8 cellular contexts compared by ENCODE assay signal in genomic region chr15:77071338-77072223, GRCh38. TPM values are rescaled to one million over a fixed set of nuclear protein-coding genes. Genes with fewer than 3 reads are reported as not detected.
DNase-seq lines count a peak whose midpoint lies in the region; ATAC-seq and TF ChIP-seq lines count a peak whose summit lies in the region.

No MANE protein-coding gene starts in this region.

- H3K27me3 Mint-ChIP-seq in GM23338 (ENCODE audit: insufficient read depth, low read depth, poor library complexity): peaks cover 8% of the 10 kb centered on the region

- no peaks in the 10 kb centered on the region for H3F3A ChIP-seq in GM23338 (replicated peaks; ENCODE audit: low read depth)

- peak overlapping the region; percentile 64 for H3K4me2 ChIP-seq in GM23338
- H3K4me2 ChIP-seq in skeletal muscle satellite cell (ENCODE audit: low read length): peak overlapping the region; percentile 96

- peak overlapping the region; percentile 83 for H3K4me3 Mint-ChIP-seq in GM23338

- H3K27ac Mint-ChIP-seq in GM23338: no peak overlapping the region

- DNase-seq in GM23338 (ENCODE audit: low spot score) (no peak), SK-N-MC (ENCODE audit: low read depth, low spot score) (no peak), fibroblast of gingiva (ENCODE audit: low read depth) (peak; percentile 26), pons (ENCODE audit: low spot score) (no peak), HCEC 1CT (no peak), occipital lobe (lab: John Stamatoyannopoulos, UW) (no peak), NCI-H1436 treated with DMSO at 0.1 percent for 48 hours (lab: John Stamatoyannopoulos, UW) (no peak)

- H3K9me3 Mint-ChIP-seq in GM23338: no peaks in the 10 kb centered on the region

- peaks cover 20% of the 10 kb centered on the region for H4K20me1 ChIP-seq in GM23338 (replicated peaks; ENCODE audit: insufficient read depth)

- H3K27me3 ChIP-seq in GM23338 (ENCODE audit: insufficient read depth) (peaks cover 11% of the 10 kb centered on the region), skeletal muscle satellite cell (ENCODE audit: control insufficient read depth, insufficient read depth, low read length) (peaks cover 22% of the 10 kb centered on the region)

- H3K79me2 ChIP-seq in GM23338 (replicated peaks; ENCODE audit: insufficient read depth): peaks cover 37% of the 10 kb centered on the region

- H2AFZ ChIP-seq in GM23338: peak overlapping the region; percentile 98

- TF ChIP-seq CTCF in GM23338 (conservative IDR thresholded peaks at IDR 0.05; ENCODE audit: low read depth in 2 of 2): no peak

- H3K27ac ChIP-seq in GM23338 (ENCODE audit: low read depth) (no peak overlapping the region), SK-N-MC (no peak overlapping the region)

- H3K9me2 ChIP-seq in GM23338 (ENCODE audit: insufficient read depth): no peaks in the 10 kb centered on the region

- no peaks in the 10 kb centered on the region for H3K36me3 Mint-ChIP-seq in GM23338 (ENCODE audit: low read depth)

- H3K9ac ChIP-seq in SK-N-MC (ENCODE audit: insufficient read length) (peak overlapping the region; percentile 43), skeletal muscle satellite cell (ENCODE audit: low read depth, low read length) (no peak overlapping the region)

- no peaks in the 10 kb centered on the region for H3K36me3 ChIP-seq in GM23338 (ENCODE audit: insufficient read depth)
- H3K36me3 ChIP-seq in SK-N-MC (ENCODE audit: insufficient read depth, low read length): peaks cover 12% of the 10 kb centered on the region
- no peaks in the 10 kb centered on the region for H3K36me3 ChIP-seq in skeletal muscle satellite cell (ENCODE audit: insufficient read depth, low read length)

- H3K4me1 Mint-ChIP-seq in GM23338: peaks cover 12% of the 10 kb centered on the region

- H3K9me3 ChIP-seq in SK-N-MC (ENCODE audit: low read depth, low read length): no peaks in the 10 kb centered on the region
- no peaks in the 10 kb centered on the region for H3K9me3 ChIP-seq in skeletal muscle satellite cell (replicated peaks; ENCODE audit: low read length)

- H3K4me1 ChIP-seq in GM23338 (ENCODE audit: insufficient read depth) (peaks cover 11% of the 10 kb centered on the region), skeletal muscle satellite cell (ENCODE audit: control insufficient read depth, insufficient read depth, low read length) (peaks cover 34% of the 10 kb centered on the region)

- no peak for ATAC-seq in GM23338

- H3K4me3 ChIP-seq in GM23338 (peak overlapping the region; percentile 90), SK-N-MC (peak overlapping the region; percentile 96), skeletal muscle satellite cell (ENCODE audit: low read length) (peak overlapping the region; percentile 86)

TF ChIP-seq in GM23338, 12 proteins besides CTCF, POLR2A, EP300 and RAD21:
- no peak for TF ChIP-seq STAT1 (IDR thresholded peaks at IDR 0.05; ENCODE audit: unreplicated experiment)
- TF ChIP-seq, protein P1, sequence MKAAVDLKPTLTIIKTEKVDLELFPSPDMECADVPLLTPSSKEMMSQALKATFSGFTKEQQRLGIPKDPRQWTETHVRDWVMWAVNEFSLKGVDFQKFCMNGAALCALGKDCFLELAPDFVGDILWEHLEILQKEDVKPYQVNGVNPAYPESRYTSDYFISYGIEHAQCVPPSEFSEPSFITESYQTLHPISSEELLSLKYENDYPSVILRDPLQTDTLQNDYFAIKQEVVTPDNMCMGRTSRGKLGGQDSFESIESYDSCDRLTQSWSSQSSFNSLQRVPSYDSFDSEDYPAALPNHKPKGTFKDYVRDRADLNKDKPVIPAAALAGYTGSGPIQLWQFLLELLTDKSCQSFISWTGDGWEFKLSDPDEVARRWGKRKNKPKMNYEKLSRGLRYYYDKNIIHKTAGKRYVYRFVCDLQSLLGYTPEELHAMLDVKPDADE (IDR thresholded peaks at IDR 0.05): no peak
- no peak for TF ChIP-seq CREB1 (CRISPR knock-in tag; IDR thresholded peaks at IDR 0.05; ENCODE audit: low read depth)
- TF ChIP-seq EZH2 (IDR thresholded peaks at IDR 0.05; ENCODE audit: low read depth, unreplicated experiment): no peak
- TF ChIP-seq, protein P2, sequence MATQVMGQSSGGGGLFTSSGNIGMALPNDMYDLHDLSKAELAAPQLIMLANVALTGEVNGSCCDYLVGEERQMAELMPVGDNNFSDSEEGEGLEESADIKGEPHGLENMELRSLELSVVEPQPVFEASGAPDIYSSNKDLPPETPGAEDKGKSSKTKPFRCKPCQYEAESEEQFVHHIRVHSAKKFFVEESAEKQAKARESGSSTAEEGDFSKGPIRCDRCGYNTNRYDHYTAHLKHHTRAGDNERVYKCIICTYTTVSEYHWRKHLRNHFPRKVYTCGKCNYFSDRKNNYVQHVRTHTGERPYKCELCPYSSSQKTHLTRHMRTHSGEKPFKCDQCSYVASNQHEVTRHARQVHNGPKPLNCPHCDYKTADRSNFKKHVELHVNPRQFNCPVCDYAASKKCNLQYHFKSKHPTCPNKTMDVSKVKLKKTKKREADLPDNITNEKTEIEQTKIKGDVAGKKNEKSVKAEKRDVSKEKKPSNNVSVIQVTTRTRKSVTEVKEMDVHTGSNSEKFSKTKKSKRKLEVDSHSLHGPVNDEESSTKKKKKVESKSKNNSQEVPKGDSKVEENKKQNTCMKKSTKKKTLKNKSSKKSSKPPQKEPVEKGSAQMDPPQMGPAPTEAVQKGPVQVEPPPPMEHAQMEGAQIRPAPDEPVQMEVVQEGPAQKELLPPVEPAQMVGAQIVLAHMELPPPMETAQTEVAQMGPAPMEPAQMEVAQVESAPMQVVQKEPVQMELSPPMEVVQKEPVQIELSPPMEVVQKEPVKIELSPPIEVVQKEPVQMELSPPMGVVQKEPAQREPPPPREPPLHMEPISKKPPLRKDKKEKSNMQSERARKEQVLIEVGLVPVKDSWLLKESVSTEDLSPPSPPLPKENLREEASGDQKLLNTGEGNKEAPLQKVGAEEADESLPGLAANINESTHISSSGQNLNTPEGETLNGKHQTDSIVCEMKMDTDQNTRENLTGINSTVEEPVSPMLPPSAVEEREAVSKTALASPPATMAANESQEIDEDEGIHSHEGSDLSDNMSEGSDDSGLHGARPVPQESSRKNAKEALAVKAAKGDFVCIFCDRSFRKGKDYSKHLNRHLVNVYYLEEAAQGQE (IDR thresholded peaks at IDR 0.05; ENCODE audit: unreplicated experiment): no peak
- no peak for TF ChIP-seq JUNB (IDR thresholded peaks at IDR 0.05; ENCODE audit: unreplicated experiment)
- TF ChIP-seq POLR2AphosphoS5 (IDR thresholded peaks at IDR 0.05; ENCODE audit: low read depth): no peak

RNA-seq across cellular contexts. Expression of gene TSPAN3, which starts 0.7 kb away (rescaled TPM):
- 135 and 159 TPM in 2 replicates for total RNA-seq in GM23338 (2014; rRNA removed; shearing (Covaris generic))
- polyA plus RNA-seq in GM23338 (2016; fragmentation: Nextera tagmentation; extraction: Ambion mirVana): 72.2 and 72.5 TPM in 2 replicates
- total RNA-seq in skeletal muscle satellite cell (2012; rRNA removed): 129 and 138 TPM in 2 replicates
- total RNA-seq in occipital lobe: 202 TPM
